Comparison of ENCODE assay signal across 13 cellular contexts in the genomic region with DNA sequence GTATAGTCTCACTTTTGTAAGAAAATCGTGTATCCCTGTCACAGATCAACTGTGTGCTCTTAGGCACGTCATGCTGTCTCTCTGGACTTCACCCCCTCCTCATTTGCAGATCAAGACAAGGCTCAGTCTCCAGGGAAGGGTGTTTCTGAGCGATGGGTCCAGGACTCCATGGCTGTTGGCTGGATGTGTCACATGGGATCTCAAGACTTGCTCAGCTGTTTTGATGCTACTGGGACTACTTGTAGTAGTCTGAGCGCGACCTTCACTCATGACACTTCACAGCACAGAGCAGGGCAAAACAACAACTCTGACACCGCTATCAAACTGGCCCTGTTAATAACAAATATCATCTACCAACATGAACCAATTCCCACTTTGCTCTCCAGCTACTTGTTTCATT. TPM values are rescaled to one million over a fixed set of nuclear protein-coding genes. Genes with fewer than 3 reads are reported as not detected.
"Had no signal": no experiment of that assay in that cellular context is flagged by ENCODE, and none has a peak within 500 bp of the region (broad histone marks: within the 10 kb centered on the region; RNA-seq: fewer than 3 reads in every experiment).

No MANE protein-coding gene starts in this region.

- H3K36me3 Mint-ChIP-seq: activated naive CD4-positive, alpha-beta T cell treated with anti-CD3 and anti-CD28 coated beads, Interleukin-2, amount 10 ng/mL, durations not matched to agents 7 days and 5 days; naive thymus-derived CD4-positive, alpha-beta T cell had no signal

- H3K4me3 ChIP-seq: left lung, mucosa of descending colon, psoas muscle, tibial artery had no signal

- H3K36me3 ChIP-seq: left lung had no signal

- H3K4me1 ChIP-seq: left lung had no signal

- H3K27ac ChIP-seq: left lung, psoas muscle, tibial artery had no signal

- H3K4me3 Mint-ChIP-seq: activated naive CD4-positive, alpha-beta T cell treated with anti-CD3 and anti-CD28 coated beads, Interleukin-2, amount 10 ng/mL, durations not matched to agents 7 days and 5 days; naive thymus-derived CD4-positive, alpha-beta T cell; stimulated activated naive B cell treated with anti-CD40 and anti-IgM and Interleukin-4, amounts not matched to agents 10 μg/mL and 1 μg/mL and 100 μg/mL, for 72 hours had no signal

- H3K27me3 ChIP-seq: left lung, tibial artery had no signal

- H3K9me3 Mint-ChIP-seq: activated naive CD4-positive, alpha-beta T cell treated with anti-CD3 and anti-CD28 coated beads, Interleukin-2, amount 10 ng/mL, durations not matched to agents 7 days and 5 days had no signal

- H3K4me1 Mint-ChIP-seq: activated naive CD4-positive, alpha-beta T cell treated with anti-CD3 and anti-CD28 coated beads, Interleukin-2, amount 10 ng/mL, durations not matched to agents 7 days and 5 days; stimulated activated naive B cell treated with anti-CD40 and anti-IgM and Interleukin-4, amounts not matched to agents 10 μg/mL and 1 μg/mL and 100 μg/mL, for 72 hours had no signal

- ATAC-seq: activated CD4-positive, CD25-positive, alpha-beta regulatory T cell treated with anti-CD3 and anti-CD28 coated beads, Interleukin-2, amount 50 U/mL, for 24 hours; left lung; naive thymus-derived CD4-positive, alpha-beta T cell; stimulated activated naive B cell treated with anti-CD40 and anti-IgM and Interleukin-4, amounts not matched to agents 10 μg/mL and 1 μg/mL and 100 μg/mL, for 72 hours had no signal

- H3K27ac Mint-ChIP-seq: activated naive CD4-positive, alpha-beta T cell treated with anti-CD3 and anti-CD28 coated beads, Interleukin-2, amount 10 ng/mL, durations not matched to agents 7 days and 5 days; naive thymus-derived CD4-positive, alpha-beta T cell; stimulated activated naive B cell treated with anti-CD40 and anti-IgM and Interleukin-4, amounts not matched to agents 10 μg/mL and 1 μg/mL and 100 μg/mL, for 72 hours had no signal

- DNase-seq: activated naive CD4-positive, alpha-beta T cell treated with anti-CD3 and anti-CD28 coated beads, Interleukin-2, amount 10 ng/mL, durations not matched to agents 7 days and 5 days; activated T-cell treated with anti-CD3 and anti-CD28 coated beads for 4 hours; hippocampal formation; left lung; mucosa of descending colon; naive thymus-derived CD4-positive, alpha-beta T cell; nucleus accumbens; stimulated activated CD4-positive, alpha-beta T cell treated with anti-CD3 and anti-CD28 coated beads, Interleukin-2, amount 100 ng/mL, for 48 hours; stimulated activated naive B cell treated with anti-CD40 and anti-IgM and Interleukin-4, amounts not matched to agents 10 μg/mL and 1 μg/mL and 100 μg/mL, for 72 hours; T1000; tibial artery had no signal

- H3K9me3 ChIP-seq: left lung, mucosa of descending colon, psoas muscle, tibial artery had no signal

RNA-seq across cellular contexts. Expression of a gene that starts 36.2 kb away (rescaled TPM):
- total RNA-seq: naive thymus-derived CD4-positive, alpha-beta T cell had no signal
